ENCODE assay signal across 1 cellular context in genomic region chr17:72408641-72409040, GRCh38.
TF ChIP-seq lines count a peak whose summit lies in the region.

No MANE protein-coding gene starts in this region.

TF ChIP-seq in GM23338, 12 proteins besides CTCF, POLR2A, EP300 and RAD21 (continued from another document):
- TF ChIP-seq ZNF462 (CRISPR knock-in tag; IDR thresholded peaks at IDR 0.05) (no peak), ZNF331 (CRISPR knock-in tag; IDR thresholded peaks at IDR 0.05; ENCODE audit: low read depth) (no peak), STAT1 (IDR thresholded peaks at IDR 0.05; ENCODE audit: unreplicated experiment) (no peak), POLR2AphosphoS5 (IDR thresholded peaks at IDR 0.05; ENCODE audit: low read depth) (no peak), ZNF114 (CRISPR knock-in tag; IDR thresholded peaks at IDR 0.05) (no peak)
- TF ChIP-seq, protein P1, sequence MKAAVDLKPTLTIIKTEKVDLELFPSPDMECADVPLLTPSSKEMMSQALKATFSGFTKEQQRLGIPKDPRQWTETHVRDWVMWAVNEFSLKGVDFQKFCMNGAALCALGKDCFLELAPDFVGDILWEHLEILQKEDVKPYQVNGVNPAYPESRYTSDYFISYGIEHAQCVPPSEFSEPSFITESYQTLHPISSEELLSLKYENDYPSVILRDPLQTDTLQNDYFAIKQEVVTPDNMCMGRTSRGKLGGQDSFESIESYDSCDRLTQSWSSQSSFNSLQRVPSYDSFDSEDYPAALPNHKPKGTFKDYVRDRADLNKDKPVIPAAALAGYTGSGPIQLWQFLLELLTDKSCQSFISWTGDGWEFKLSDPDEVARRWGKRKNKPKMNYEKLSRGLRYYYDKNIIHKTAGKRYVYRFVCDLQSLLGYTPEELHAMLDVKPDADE (IDR thresholded peaks at IDR 0.05), result no peak
